Comparison of ENCODE assay signal across 10 cellular contexts in the genomic region with DNA sequence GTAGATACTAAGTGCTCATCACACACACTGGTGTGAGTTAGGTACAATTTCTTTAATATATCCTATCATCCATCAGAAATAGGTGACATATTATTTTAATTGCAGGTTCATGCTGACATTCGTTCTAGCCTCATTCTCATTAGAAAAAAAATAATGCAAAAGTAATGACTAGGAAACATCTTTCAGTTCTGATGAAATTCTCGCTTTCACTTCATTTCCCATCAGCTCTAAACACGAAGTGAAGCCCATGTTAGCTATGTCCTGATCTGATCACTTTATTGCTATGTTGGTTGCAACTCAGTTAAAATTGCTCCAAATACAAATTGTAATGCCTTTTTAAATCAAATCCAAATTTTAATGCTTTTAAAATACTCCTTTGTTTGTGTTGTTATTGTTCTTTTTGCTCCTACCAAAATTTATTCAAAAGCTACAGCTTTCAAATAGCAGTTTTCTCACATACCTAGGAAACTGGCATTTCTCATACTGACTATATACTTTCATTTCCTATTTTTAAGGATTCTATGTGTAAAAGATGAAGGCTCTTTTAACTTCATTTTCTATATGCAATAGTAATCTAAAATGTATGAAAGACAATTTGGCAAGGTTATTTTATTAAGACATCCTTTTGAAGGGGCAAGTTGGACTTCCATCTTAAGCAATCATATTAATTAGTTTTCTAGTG.
DNase-seq lines count a peak whose midpoint lies in the region; ATAC-seq and TF ChIP-seq lines count a peak whose summit lies in the region.
"Had no signal": no experiment of that assay in that cellular context is flagged by ENCODE, and none has a peak within 500 bp of the region (broad histone marks: within the 10 kb centered on the region; RNA-seq: fewer than 3 reads in every experiment).

No MANE protein-coding gene starts in this region.

- DNase-seq in NOMO-1 (lab: John Stamatoyannopoulos, UW; ENCODE audit: unreplicated experiment in 2 of 2) = no peak
- DNase-seq in NCI-H2107 (lab: John Stamatoyannopoulos, UW) = no peak
- no peak for DNase-seq in retina
- no peak for DNase-seq in GM13976 (ENCODE audit: low spot score)
- DNase-seq: NCI-H1105 treated with DMSO at 0.1 percent for 48 hours, NCI-H526 had no signal

- ATAC-seq in GM18508 (IDR thresholded peaks at IDR 0.05; ENCODE audit: insufficient read depth, unreplicated experiment) (peak; percentile 83), GM21390 (IDR thresholded peaks at IDR 0.05; ENCODE audit: unreplicated experiment) (peak; percentile 93), HG02973 (IDR thresholded peaks at IDR 0.05; ENCODE audit: unreplicated experiment) (peak; percentile 97), HG03565 (IDR thresholded peaks at IDR 0.05; ENCODE audit: unreplicated experiment) (peak; percentile 94)

- in situ Hi-C loops in GM13976 (cut with MboI; ENCODE audit: low sequenced_read_pairs, unreplicated experiment) = loop anchor here (25.0 kb wide), 1 partner anchor 641 kb away; no protein-coding TSS in a partner anchor

- no peak for TF ChIP-seq CTCF in GM13976 (IDR thresholded peaks at IDR 0.05; ENCODE audit: borderline replicate concordance, control extremely low read depth, extremely low read depth, insufficient read depth, missing control alignments)
